Comparison of ENCODE assay signal across 8 cellular contexts in the genomic region with DNA sequence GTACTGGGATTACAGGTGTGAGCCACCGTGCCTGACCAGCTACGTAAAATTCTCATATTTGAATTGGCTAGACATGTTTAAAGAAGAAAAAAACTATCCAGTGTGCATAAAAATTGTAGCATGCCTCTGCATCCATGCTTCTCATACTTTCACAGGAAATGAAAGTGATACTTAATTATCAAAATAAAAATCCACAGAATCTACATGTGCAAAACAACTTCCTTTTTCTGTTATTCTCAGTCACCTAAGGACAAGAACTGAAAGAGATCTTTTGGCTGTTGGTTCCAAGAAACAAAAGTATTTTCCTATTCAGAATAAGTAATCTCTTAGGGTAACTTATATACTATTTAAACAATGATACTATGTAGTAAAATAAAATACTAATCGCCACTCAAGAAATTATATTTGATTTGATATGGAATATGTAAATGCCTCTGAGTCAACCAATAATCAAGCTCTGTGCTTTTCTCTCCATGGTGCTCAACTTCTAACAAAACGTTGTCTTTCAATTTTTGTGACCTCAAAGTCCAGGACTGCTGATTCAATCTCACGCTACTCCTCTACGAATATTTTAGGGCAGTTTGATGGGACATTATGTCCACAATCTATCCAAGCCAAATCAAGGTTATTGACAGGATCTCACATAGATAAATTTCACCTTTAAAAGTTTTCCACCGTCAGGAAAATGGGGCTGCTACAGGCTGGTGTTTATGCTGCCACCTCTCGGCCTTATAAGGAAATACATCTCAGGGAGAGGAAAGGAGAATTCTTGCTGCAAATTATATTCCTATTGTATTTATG.
A peak's percentile ranks its signal among the peaks of the same experiment; 100 is the strongest.
DNase-seq lines count a peak whose midpoint lies in the region; ATAC-seq, FAIRE-seq and TF ChIP-seq lines count a peak whose summit lies in the region.

No MANE protein-coding gene starts in this region.

- no peaks in the 10 kb centered on the region for H3K36me3 ChIP-seq in DND-41 (ENCODE audit: insufficient read depth, low read length)

- peak; percentile 61 for FAIRE-seq in A549 (lab: Jason Lieb, UNC)

- H3K27ac Mint-ChIP-seq in activated CD8-positive, alpha-beta T cell treated with anti-CD3 and anti-CD28 coated beads, Interleukin-2, amount 10 ng/mL, durations not matched to agents 7 days and 5 days, result no peak overlapping the region
- no peak overlapping the region for H3K27ac Mint-ChIP-seq in glutamatergic neuron (ENCODE audit: unreplicated experiment)

- TF ChIP-seq CTCF in A549 (IDR thresholded peaks at IDR 0.05) (peak; percentile 83), DND-41 (IDR thresholded peaks at IDR 0.05; ENCODE audit: borderline replicate concordance, extremely low read depth, low read length, poor library complexity, severe bottlenecking) (peak; percentile 87), glutamatergic neuron (IDR thresholded peaks at IDR 0.05; ENCODE audit: partially characterized antibody, unreplicated experiment) (peak; percentile 91)

- H3K4me2 ChIP-seq in A549, result peak overlapping the region; percentile 4; the same call in 1 of the 3 replicates
- H3K4me2 ChIP-seq in DND-41 (ENCODE audit: insufficient read depth, low read length), result no peak overlapping the region

- no peak for TF ChIP-seq EP300 in A549 (IDR thresholded peaks at IDR 0.05)

- no peak overlapping the region for H2AFZ ChIP-seq in DND-41 (ENCODE audit: low read depth, low read length)

- no peaks in the 10 kb centered on the region for H3K9me3 ChIP-seq in A549
- H3K9me3 ChIP-seq in DND-41 (ENCODE audit: insufficient read depth, low read length, severe bottlenecking), result no peaks in the 10 kb centered on the region

- H3K4me1 Mint-ChIP-seq in activated CD8-positive, alpha-beta T cell treated with anti-CD3 and anti-CD28 coated beads, Interleukin-2, amount 10 ng/mL, durations not matched to agents 7 days and 5 days (ENCODE audit: low read depth), result peaks cover 19% of the 10 kb centered on the region
- H3K4me1 Mint-ChIP-seq in glutamatergic neuron (ENCODE audit: low read depth, unreplicated experiment), result no peaks in the 10 kb centered on the region

- H3K4me3 ChIP-seq in A549 (no peak overlapping the region), DND-41 (ENCODE audit: low read depth in 1 of 2, low read length in 2 of 2) (no peak overlapping the region)

- no peaks in the 10 kb centered on the region for H4K20me1 ChIP-seq in DND-41 (ENCODE audit: insufficient read depth, low read length)

- no peaks in the 10 kb centered on the region for H3K9me3 Mint-ChIP-seq in activated CD8-positive, alpha-beta T cell treated with anti-CD3 and anti-CD28 coated beads, Interleukin-2, amount 10 ng/mL, durations not matched to agents 7 days and 5 days (ENCODE audit: insufficient read depth)
- H3K9me3 Mint-ChIP-seq in glutamatergic neuron (ENCODE audit: unreplicated experiment), result peaks cover 7% of the 10 kb centered on the region

- no peaks in the 10 kb centered on the region for H3K36me3 Mint-ChIP-seq in activated CD8-positive, alpha-beta T cell treated with anti-CD3 and anti-CD28 coated beads, Interleukin-2, amount 10 ng/mL, durations not matched to agents 7 days and 5 days (ENCODE audit: low read depth)
- no peaks in the 10 kb centered on the region for H3K36me3 Mint-ChIP-seq in glutamatergic neuron (ENCODE audit: unreplicated experiment)

- H3K4me3 Mint-ChIP-seq in activated CD8-positive, alpha-beta T cell treated with anti-CD3 and anti-CD28 coated beads, Interleukin-2, amount 10 ng/mL, durations not matched to agents 7 days and 5 days, result peak overlapping the region; percentile 32
- H3K4me3 Mint-ChIP-seq in glutamatergic neuron (ENCODE audit: unreplicated experiment), result no peak overlapping the region

- no peak for ATAC-seq in A549
- no peak for ATAC-seq in DND-41 (ENCODE audit: insufficient read depth, low read depth)
- no peak for ATAC-seq in activated CD8-positive, alpha-beta T cell treated with anti-CD3 and anti-CD28 coated beads, Interleukin-2, amount 10 ng/mL, durations not matched to agents 7 days and 5 days

- peak; percentile 47 to 76 for DNase-seq in A549 (ENCODE audit: low read depth in 1 of 2, low spot score in 1 of 2)
- DNase-seq in DND-41, result peak; percentile 15
- DNase-seq in HCEC 1CT, result peak; percentile 46
- peak; percentile 20 for DNase-seq in NCI-H2081 treated with DMSO at 0.1 percent for 48 hours (lab: John Stamatoyannopoulos, UW)
- peak; percentile 32 for DNase-seq in activated CD8-positive, alpha-beta T cell treated with anti-CD3 and anti-CD28 coated beads, Interleukin-2, amount 10 ng/mL, durations not matched to agents 7 days and 5 days
- no peak for DNase-seq in glutamatergic neuron
- DNase-seq in superior temporal gyrus (ENCODE audit: extremely low spot score), result peak; percentile 66
- no peak for DNase-seq in KG1 (lab: John Stamatoyannopoulos, UW)

- peak overlapping the region; percentile 16 to 45; a peak in 1 of 6 replicates for H3K27ac ChIP-seq in A549
- H3K27ac ChIP-seq in DND-41 (ENCODE audit: low read length), result no peak overlapping the region

- H3K9ac ChIP-seq in DND-41 (ENCODE audit: low read depth, low read length), result no peak overlapping the region

- peaks cover 8% of the 10 kb centered on the region; the same call in 1 of the 3 replicates for H3K4me1 ChIP-seq in A549
- peaks cover 6% of the 10 kb centered on the region for H3K4me1 ChIP-seq in DND-41 (ENCODE audit: insufficient read depth, low read length)

- H3K79me2 ChIP-seq in DND-41 (ENCODE audit: insufficient read depth, low read length), result no peaks in the 10 kb centered on the region

- CTCF ChIA-PET in A549 (lab: Yijun Ruan, JAX), result interaction anchor here (0.6 to 3.2 kb wide), 27 partner anchors 9 to 622 kb away, joined by 3 to 20 read pairs (median 4); no protein-coding TSS in a partner anchor
- CTCF ChIA-PET in activated CD8-positive, alpha-beta T cell treated with anti-CD3 and anti-CD28 coated beads, Interleukin-2, amount 10 ng/mL, durations not matched to agents 7 days and 5 days (lab: Charles Lee), result interaction anchor here (0.6 to 2.5 kb wide), 23 partner anchors 9 to 623 kb away, joined by 3 to 9 read pairs (median 4); no protein-coding TSS in a partner anchor

- peaks cover 28% of the 10 kb centered on the region for H3K27me3 ChIP-seq in DND-41 (ENCODE audit: insufficient read depth, low read length, poor library complexity)

- 37% methylated on average over 8 of the region's 8 CpGs for WGBS in A549 (ENCODE audit: missing lambda C conversion rate)

- no peak for TF ChIP-seq POLR2A in A549 (IDR thresholded peaks at IDR 0.05; ENCODE audit: low read length)

- POLR2A ChIA-PET in A549 (lab: Yijun Ruan, JAX), result no interaction called here
- POLR2A ChIA-PET in activated CD8-positive, alpha-beta T cell treated with anti-CD3 and anti-CD28 coated beads, Interleukin-2, amount 10 ng/mL, durations not matched to agents 7 days and 5 days (lab: Charles Lee), result interaction anchor here (1.3 kb wide), 1 partner anchor 154 kb away, joined by 5 read pairs; no protein-coding TSS in a partner anchor

- peak; percentile 67 to 74; a peak in 4 of 5 replicates for TF ChIP-seq RAD21 in A549 (conservative IDR thresholded peaks at IDR 0.05 in 1 of 2, IDR thresholded peaks at IDR 0.05 in 1 of 2)

- peaks cover 6% of the 10 kb centered on the region for H3K27me3 Mint-ChIP-seq in activated CD8-positive, alpha-beta T cell treated with anti-CD3 and anti-CD28 coated beads, Interleukin-2, amount 10 ng/mL, durations not matched to agents 7 days and 5 days (ENCODE audit: low read depth)
- H3K27me3 Mint-ChIP-seq in glutamatergic neuron (ENCODE audit: unreplicated experiment), result peaks cover 2% of the 10 kb centered on the region

TF ChIP-seq in A549, 52 proteins besides CTCF, POLR2A, EP300 and RAD21:
- TF ChIP-seq TP53 (CRISPR knock-in tag; IDR thresholded peaks at IDR 0.05), result no peak
- no peak for TF ChIP-seq HEYL (CRISPR knock-in tag; IDR thresholded peaks at IDR 0.05)
- TF ChIP-seq HOXB13 (CRISPR knock-in tag; IDR thresholded peaks at IDR 0.05; ENCODE audit: low read depth), result no peak
- TF ChIP-seq SMC3 (IDR thresholded peaks at IDR 0.05), result peak; percentile 80
- no peak for TF ChIP-seq CHD2 (IDR thresholded peaks at IDR 0.05; ENCODE audit: low read length, partially characterized antibody)

Comparison
In these comparisons a context has a peak if more than half of its experiments do, and no peak if none do; other contexts are left out.
1. DNase-seq: peak in A549 (2 of 2), DND-41 (single experiment), HCEC 1CT (single experiment), NCI-H2081 treated with DMSO at 0.1 percent for 48 hours (single experiment), activated CD8-positive, alpha-beta T cell treated with anti-CD3 and anti-CD28 coated beads, Interleukin-2, amount 10 ng/mL, durations not matched to agents 7 days and 5 days (single experiment) and superior temporal gyrus (single experiment); none in glutamatergic neuron (single experiment) and KG1 (single experiment).
2. Peak in every context shown above with its lines, with median percentiles within 50 percentile points of each other: CTCF ChIP-seq.